In genomic region chr5:115249379-115249778, GRCh38 we compare ENCODE assay signal across 7 cellular contexts. TPM values are rescaled to one million over a fixed set of nuclear protein-coding genes. Genes with fewer than 3 reads are reported as not detected.
DNase-seq lines count a peak whose midpoint lies in the region; ATAC-seq and TF ChIP-seq lines count a peak whose summit lies in the region.
"Not testable (repeated sequence)": the region's sequence is repeated elsewhere in the genome, so short reads cannot be mapped to it uniquely, and the experiment has no call there.

No MANE protein-coding gene starts in this region.

- not testable (repeated sequence) for H3K4me1 ChIP-seq in RWPE2 (ENCODE audit: insufficient read depth, poor library complexity, severe bottlenecking); colonic mucosa

- peaks cover 42% of the 10 kb centered on the region for H3K36me3 Mint-ChIP-seq in activated T-helper 17 cell treated with anti-CD3 and anti-CD28 coated beads, Interleukin-2, amount 50 U/mL, for 72 hours (ENCODE audit: low read depth)
- not testable (repeated sequence) for H3K36me3 Mint-ChIP-seq in naive B cell
- H3K36me3 Mint-ChIP-seq in stimulated activated naive B cell treated with anti-CD40 and anti-IgM and Interleukin-4, amounts not matched to agents 10 μg/mL and 1 μg/mL and 100 μg/mL, for 72 hours = peaks cover 10 to 20% of the 10 kb centered on the region in 2 donors

- H3K27me3 Mint-ChIP-seq in activated T-helper 17 cell treated with anti-CD3 and anti-CD28 coated beads, Interleukin-2, amount 50 U/mL, for 72 hours; naive B cell; stimulated activated naive B cell treated with anti-CD40 and anti-IgM and Interleukin-4, amounts not matched to agents 10 μg/mL and 1 μg/mL and 100 μg/mL, for 72 hours: not testable (repeated sequence)

- H3K36me3 ChIP-seq in RWPE2 (ENCODE audit: low read depth) = peaks cover 40% of the 10 kb centered on the region
- not testable (repeated sequence) for H3K36me3 ChIP-seq in colonic mucosa

- peak overlapping the region; percentile 4 for H3K27ac Mint-ChIP-seq in activated T-helper 17 cell treated with anti-CD3 and anti-CD28 coated beads, Interleukin-2, amount 50 U/mL, for 72 hours
- H3K27ac Mint-ChIP-seq in naive B cell = peak overlapping the region in 4 of 6 donors; percentile 25 to 87 (median 60)
- H3K27ac Mint-ChIP-seq in stimulated activated naive B cell treated with anti-CD40 and anti-IgM and Interleukin-4, amounts not matched to agents 10 μg/mL and 1 μg/mL and 100 μg/mL, for 72 hours = peak overlapping the region; percentile 15

- H3K27ac ChIP-seq in RWPE2 (ENCODE audit: poor library complexity, severe bottlenecking); colonic mucosa: not testable (repeated sequence)

- peak; percentile 1 for DNase-seq in ELF-1 (ENCODE audit: low read depth, low spot score)
- DNase-seq in RWPE2 (ENCODE audit: low spot score); naive B cell; stimulated activated naive B cell treated with anti-CD40 and anti-IgM and Interleukin-4, amounts not matched to agents 10 μg/mL and 1 μg/mL and 100 μg/mL, for 72 hours: not testable (repeated sequence)
- peak; percentile 26 for DNase-seq in colonic mucosa
- DNase-seq in kidney tubule cell (ENCODE audit: low spot score) = peak; percentile 16

- H3K4me1 Mint-ChIP-seq in activated T-helper 17 cell treated with anti-CD3 and anti-CD28 coated beads, Interleukin-2, amount 50 U/mL, for 72 hours = not testable (repeated sequence)
- H3K4me1 Mint-ChIP-seq in naive B cell = peaks cover 23 to 36% (median 28%) of the 10 kb centered on the region in 3 donors
- H3K4me1 Mint-ChIP-seq in stimulated activated naive B cell treated with anti-CD40 and anti-IgM and Interleukin-4, amounts not matched to agents 10 μg/mL and 1 μg/mL and 100 μg/mL, for 72 hours = peaks cover 7 to 27% of the 10 kb centered on the region in 2 donors

- peak; percentile 58; the same call in 2 of the 3 replicates for ATAC-seq in RWPE2 (ENCODE audit: low read depth)
- peak; percentile 54 for ATAC-seq in activated T-helper 17 cell treated with anti-CD3 and anti-CD28 coated beads, Interleukin-2, amount 50 U/mL, for 72 hours (replicated peaks)
- ATAC-seq in naive B cell (ENCODE audit: low read depth in 2 of 2); stimulated activated naive B cell treated with anti-CD40 and anti-IgM and Interleukin-4, amounts not matched to agents 10 μg/mL and 1 μg/mL and 100 μg/mL, for 72 hours (replicated peaks): not testable (repeated sequence)

- intact Hi-C loops in colonic mucosa (cut with DNase I) = not testable (repeated sequence)

- H3K4me3 ChIP-seq in RWPE2 (ENCODE audit: severe bottlenecking); colonic mucosa: not testable (repeated sequence)

- H3K9ac ChIP-seq in colonic mucosa (ENCODE audit: low read depth in 2 of 2, low read length in 2 of 2) = not testable (repeated sequence)

- TF ChIP-seq CTCF in RWPE2 (IDR thresholded peaks at IDR 0.05; ENCODE audit: poor library complexity, severe bottlenecking); colonic mucosa (IDR thresholded peaks at IDR 0.05): not testable (repeated sequence)

- H3K27me3 ChIP-seq in RWPE2 (ENCODE audit: insufficient read depth, poor library complexity, severe bottlenecking); colonic mucosa: not testable (repeated sequence)

- H3K9me3 Mint-ChIP-seq in activated T-helper 17 cell treated with anti-CD3 and anti-CD28 coated beads, Interleukin-2, amount 50 U/mL, for 72 hours; naive B cell; stimulated activated naive B cell treated with anti-CD40 and anti-IgM and Interleukin-4, amounts not matched to agents 10 μg/mL and 1 μg/mL and 100 μg/mL, for 72 hours: not testable (repeated sequence)

- not testable (repeated sequence) for H3K4me3 Mint-ChIP-seq in activated T-helper 17 cell treated with anti-CD3 and anti-CD28 coated beads, Interleukin-2, amount 50 U/mL, for 72 hours; naive B cell; stimulated activated naive B cell treated with anti-CD40 and anti-IgM and Interleukin-4, amounts not matched to agents 10 μg/mL and 1 μg/mL and 100 μg/mL, for 72 hours

- H3K9me3 ChIP-seq in RWPE2 (ENCODE audit: severe bottlenecking); colonic mucosa: not testable (repeated sequence)

RNA-seq across cellular contexts. Expression of gene PGGT1B, which starts 13.3 kb away (rescaled TPM):
- total RNA-seq in activated T-helper 17 cell treated with anti-CD3 and anti-CD28 coated beads, Interleukin-2, amount 50 U/mL, for 72 hours = 10 to 100 TPM; 33.7 to 42.9 TPM
- 10 to 100 TPM; 73.6 to 92.0 TPM for total RNA-seq in colonic mucosa
- 10 to 100 TPM; 23.2 to 56.5 (median 34.4) TPM for polyA plus RNA-seq in naive B cell (ENCODE audit: low read depth in 6 of 6)

RNA-seq across cellular contexts. Expression of gene CCDC112, which starts 47.1 kb away (rescaled TPM):
- total RNA-seq in activated T-helper 17 cell treated with anti-CD3 and anti-CD28 coated beads, Interleukin-2, amount 50 U/mL, for 72 hours = 1 to 10 TPM; 1.4 to 1.7 TPM
- 10 to 100 TPM in 1 of 2 donors, 1 to 10 TPM in 1; 7.6 to 10.5 TPM for total RNA-seq in colonic mucosa
- polyA plus RNA-seq in naive B cell (ENCODE audit: low read depth in 6 of 6) = 10 to 100 TPM in 5 of 6 donors, 1 to 10 TPM in 1; 7.2 to 17.2 (median 11.4) TPM

Comparison
In these comparisons a context has a peak if more than half of its experiments do, and no peak if none do; other contexts are left out.
1. H3K27ac Mint-ChIP-seq: peak in every context shown above with its lines; median percentile 60 in naive B cell; 15 in stimulated activated naive B cell treated with anti-CD40 and anti-IgM and Interleukin-4, amounts not matched to agents 10 μg/mL and 1 μg/mL and 100 μg/mL, for 72 hours; 4 in activated T-helper 17 cell treated with anti-CD3 and anti-CD28 coated beads, Interleukin-2, amount 50 U/mL, for 72 hours.